12 cellular contexts compared by ENCODE assay signal in the genomic region with DNA sequence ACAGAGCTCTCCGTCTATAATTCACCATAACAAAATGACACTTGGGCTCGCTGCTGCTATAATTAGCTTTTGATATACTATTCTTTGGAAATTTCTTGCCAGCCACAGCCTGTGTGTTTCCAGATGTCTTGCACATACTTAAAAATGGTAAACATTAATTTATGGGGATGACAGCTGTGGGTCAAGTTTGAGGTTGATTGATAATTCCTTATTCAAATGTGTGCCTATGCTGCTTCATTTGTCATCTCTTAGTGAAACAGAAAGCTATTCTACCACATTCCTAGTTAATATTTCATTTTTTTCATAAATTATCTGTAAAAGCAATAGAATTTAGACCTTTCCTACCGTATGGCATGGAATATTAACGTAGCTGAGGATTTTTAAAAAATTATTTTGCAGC.
"Had no signal": no experiment of that assay in that cellular context is flagged by ENCODE, and none has a peak within 500 bp of the region (broad histone marks: within the 10 kb centered on the region; RNA-seq: fewer than 3 reads in every experiment).

No MANE protein-coding gene starts in this region.

- DNase-seq: activated CD4-positive, alpha-beta T cell treated with anti-CD3 and anti-CD28 coated beads for 48 hours; activated CD8-positive, alpha-beta memory T cell treated with anti-CD3 and anti-CD28 coated beads, Interleukin-2, amount 50 U/mL, for 48 hours; activated CD8-positive, alpha-beta T cell treated with anti-CD3 and anti-CD28 coated beads, Interleukin-2, amount 10 ng/mL, durations not matched to agents 7 days and 5 days; aorta; kidney; sigmoid colon; stimulated activated CD4-positive, alpha-beta T cell treated with anti-CD3 and anti-CD28 coated beads, Interleukin-2, amount 100 ng/mL, for 24 hours; stimulated activated naive CD4-positive, alpha-beta T cell; upper lobe of right lung had no signal

- H3K4me2 ChIP-seq: hepatocyte had no signal

- H3K4me1 ChIP-seq: breast epithelium, sigmoid colon, upper lobe of right lung had no signal

- H2AFZ ChIP-seq: hepatocyte had no signal

- H3K27ac ChIP-seq: breast epithelium, hepatocyte, sigmoid colon, upper lobe of right lung had no signal

- ATAC-seq: activated CD8-positive, alpha-beta T cell treated with anti-CD3 and anti-CD28 coated beads, Interleukin-2, amount 10 ng/mL, durations not matched to agents 7 days and 5 days; upper lobe of right lung; WTC11 had no signal

- H3K9me3 ChIP-seq: breast epithelium, sigmoid colon, upper lobe of right lung had no signal

- H3K36me3 ChIP-seq: breast epithelium, sigmoid colon, upper lobe of right lung had no signal

- H3K27me3 ChIP-seq: breast epithelium, hepatocyte, upper lobe of right lung had no signal

- H3K4me3 ChIP-seq: breast epithelium, hepatocyte, sigmoid colon, upper lobe of right lung had no signal
